In the genomic region with DNA sequence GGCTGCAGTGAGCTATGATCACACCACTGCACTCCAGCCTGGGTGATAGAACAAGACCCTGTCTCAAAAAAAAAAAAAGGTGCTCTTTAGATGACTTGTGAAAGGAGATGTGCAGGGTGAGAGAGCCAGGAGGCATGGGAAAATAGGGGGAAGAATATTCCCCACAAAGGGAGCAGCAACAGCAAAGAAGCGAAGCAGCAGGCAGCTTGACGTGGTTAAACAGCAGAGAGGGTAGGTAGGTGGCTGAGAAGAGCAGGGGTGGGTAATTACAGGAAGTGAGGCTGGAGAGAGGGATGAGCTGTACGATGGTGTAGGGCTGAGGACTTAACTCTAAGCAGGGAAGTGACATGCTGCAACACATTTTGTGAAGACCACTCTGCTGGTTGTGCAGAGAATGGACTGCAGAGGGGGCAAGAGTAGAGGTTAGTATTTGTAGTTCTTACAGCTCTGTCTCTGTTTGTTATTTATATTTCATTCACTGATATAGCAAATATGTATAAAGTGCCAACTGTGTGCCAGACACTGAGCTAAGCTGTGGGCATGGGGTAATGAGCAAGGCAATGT, we compare ENCODE assay signal across 8 cellular contexts. TPM values are rescaled to one million over a fixed set of nuclear protein-coding genes. Genes with fewer than 3 reads are reported as not detected.
DNase-seq lines count a peak whose midpoint lies in the region; ATAC-seq and TF ChIP-seq lines count a peak whose summit lies in the region.

No MANE protein-coding gene starts in this region.

- peak; percentile 23 for DNase-seq in activated CD8-positive, alpha-beta memory T cell treated with anti-CD3 and anti-CD28 coated beads, Interleukin-2, amount 50 U/mL, for 4 hours
- DNase-seq in activated CD8-positive, alpha-beta memory T cell treated with anti-CD3 and anti-CD28 coated beads for 24 hours = no peak
- peak; percentile 81 for DNase-seq in RKO (ENCODE audit: low spot score)
- peak; percentile 66 for DNase-seq in astrocyte of the spinal cord (ENCODE audit: low read depth, low spot score)
- peak; percentile 72 for DNase-seq in left kidney (ENCODE audit: low read depth, low spot score)
- no peak for DNase-seq in thoracic aorta (ENCODE audit: low spot score)

- no peaks in the 10 kb centered on the region for H3K9me3 ChIP-seq in thoracic aorta

- H3K36me3 ChIP-seq in thoracic aorta = peaks cover 7% of the 10 kb centered on the region

- no peaks in the 10 kb centered on the region for H3K27me3 ChIP-seq in thoracic aorta (replicated peaks; ENCODE audit: insufficient read depth)

- ATAC-seq in HG03159 (IDR thresholded peaks at IDR 0.05; ENCODE audit: unreplicated experiment) = peak; percentile 39
- ATAC-seq in thoracic aorta (ENCODE audit: insufficient number of reproducible peaks, low FRiP score, low read depth) = no peak
- ATAC-seq in HG03521 (IDR thresholded peaks at IDR 0.05; ENCODE audit: unreplicated experiment) = no peak

- in situ Hi-C loops in astrocyte of the spinal cord (cut with HindIII; ENCODE audit: low sequenced_read_pairs) = no loop called here

- peak; percentile 69 for TF ChIP-seq CTCF in astrocyte of the spinal cord (IDR thresholded peaks at IDR 0.05; ENCODE audit: low read depth, low read length)
- peak; percentile 34 for TF ChIP-seq CTCF in thoracic aorta (IDR thresholded peaks at IDR 0.05)

- no peak overlapping the region for H3K27ac ChIP-seq in thoracic aorta

- H3K4me3 ChIP-seq in astrocyte of the spinal cord (ENCODE audit: low read depth, low read length) = peak overlapping the region; percentile 4
- H3K4me3 ChIP-seq in thoracic aorta = peak overlapping the region; percentile 99

- H3K4me1 ChIP-seq in thoracic aorta (ENCODE audit: control insufficient read depth in 1 of 2, low read depth in 2 of 2) = peaks cover 23 to 26% of the 10 kb centered on the region in 2 donors

RNA-seq across cellular contexts. Expression of a gene that starts 1.6 kb away (rescaled TPM):
- 10 to 100 TPM; 23.4 to 30.8 TPM for total RNA-seq in thoracic aorta

RNA-seq across cellular contexts. Expression of a gene that starts 42.3 kb away (rescaled TPM):
- total RNA-seq in thoracic aorta = 10 to 100 TPM; 14.2 to 36.5 TPM

Comparison
In these comparisons a context has a peak if more than half of its experiments do, and no peak if none do; other contexts are left out.
1. DNase-seq: peak in activated CD8-positive, alpha-beta memory T cell treated with anti-CD3 and anti-CD28 coated beads, Interleukin-2, amount 50 U/mL, for 4 hours (single experiment), RKO (single experiment), astrocyte of the spinal cord (single experiment) and left kidney (single experiment); none in activated CD8-positive, alpha-beta memory T cell treated with anti-CD3 and anti-CD28 coated beads for 24 hours (single experiment) and thoracic aorta (single experiment).